In the genomic region with DNA sequence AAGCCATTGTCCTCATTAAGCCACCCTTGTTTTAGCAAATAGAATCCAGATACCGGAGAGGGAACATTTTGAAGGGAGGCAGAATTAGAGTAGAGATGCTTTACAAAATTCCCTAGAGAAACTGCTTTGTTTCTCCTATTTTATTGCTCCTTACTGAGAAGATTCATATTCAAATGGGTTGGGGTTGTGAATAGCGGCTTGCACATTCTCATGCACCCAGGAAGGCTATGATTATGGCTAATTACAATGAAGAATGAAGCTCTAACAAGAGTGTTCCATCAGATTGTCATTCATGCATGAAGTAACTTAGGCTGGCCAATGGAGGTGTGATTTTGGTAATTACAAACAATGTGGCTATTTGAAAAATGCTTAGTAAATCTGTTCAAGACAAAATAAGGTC, we compare ENCODE assay signal across 11 cellular contexts.
DNase-seq lines count a peak whose midpoint lies in the region; ATAC-seq, FAIRE-seq and TF ChIP-seq lines count a peak whose summit lies in the region.
"Had no signal": no experiment of that assay in that cellular context is flagged by ENCODE, and none has a peak within 500 bp of the region (broad histone marks: within the 10 kb centered on the region; RNA-seq: fewer than 3 reads in every experiment).

No MANE protein-coding gene starts in this region.

- no peak for DNase-seq in HCT116 (ENCODE audit: low read depth, low spot score)
- no peak for DNase-seq in astrocyte (ENCODE audit: low read depth)
- no peak for DNase-seq in right atrium auricular region (ENCODE audit: low spot score)
- no peak for DNase-seq in gastrocnemius medialis
- no peak for DNase-seq in NCI-H510A (lab: John Stamatoyannopoulos, UW)
- no peak for DNase-seq in T1000 (lab: John Stamatoyannopoulos, UW)

- TF ChIP-seq POLR2A in HCT116 (IDR thresholded peaks at IDR 0.05; ENCODE audit: borderline replicate concordance, extremely low read depth, insufficient read depth, insufficient read length) (no peak), gastrocnemius medialis (IDR thresholded peaks at IDR 0.05) (no peak)

- intact Hi-C loops in HCT116 (cut with micrococcal nuclease) (loop anchor here (5.0 kb wide), 1 partner anchor 1100 kb away; no protein-coding TSS in a partner anchor), gastrocnemius medialis (cut with DNase I; ENCODE audit: low total_unique reads) (no loop called here)

- H3K9me3 ChIP-seq in HCT116 (ENCODE audit: control insufficient read depth in 1 of 2, insufficient read depth in 1 of 2, low read depth in 1 of 2, low read length in 2 of 2), result no peaks in the 10 kb centered on the region; a peak in 1 of 4 replicates
- H3K9me3 ChIP-seq in astrocyte (ENCODE audit: insufficient read depth, low read depth, low read length), result no peaks in the 10 kb centered on the region
- H3K9me3 ChIP-seq in right atrium auricular region, result no peaks in the 10 kb centered on the region
- no peaks in the 10 kb centered on the region for H3K9me3 ChIP-seq in gastrocnemius medialis
- H3K9me3 ChIP-seq: vagina had no signal

- no peak for TF ChIP-seq CTCF in HCT116 (IDR thresholded peaks at IDR 0.05 in 2 of 3, conservative IDR thresholded peaks at IDR 0.05 in 1 of 3; ENCODE audit: borderline replicate concordance in 1 of 3, insufficient read depth in 1 of 3, low read depth in 2 of 3, low read length in 2 of 3)
- TF ChIP-seq CTCF in astrocyte (IDR thresholded peaks at IDR 0.05; ENCODE audit: insufficient read depth, low read depth, low read length), result no peak
- TF ChIP-seq CTCF in right atrium auricular region (IDR thresholded peaks at IDR 0.05), result no peak
- no peak for TF ChIP-seq CTCF in gastrocnemius medialis (IDR thresholded peaks at IDR 0.05 in 4 of 5, conservative IDR thresholded peaks at IDR 0.05 in 1 of 5)

- H3K27me3 ChIP-seq in HCT116 (ENCODE audit: insufficient read depth, low read length) (no peaks in the 10 kb centered on the region), astrocyte (ENCODE audit: insufficient read depth, low read length) (no peaks in the 10 kb centered on the region), right atrium auricular region (no peaks in the 10 kb centered on the region), gastrocnemius medialis (no peaks in the 10 kb centered on the region)
- H3K27me3 ChIP-seq: vagina had no signal

- no peaks in the 10 kb centered on the region for H3K9me2 ChIP-seq in HCT116 (ENCODE audit: insufficient read depth)

- no peaks in the 10 kb centered on the region for H3K36me3 Mint-ChIP-seq in astrocyte (ENCODE audit: low read depth, unreplicated experiment)
- H3K36me3 Mint-ChIP-seq: natural killer cell treated with Interleukin-12 subunit alpha and Interleukin-12 subunit beta and Interleukin-15 and Interleukin-18, amount 100 ng/mL, for 72 hours had no signal

- FAIRE-seq in astrocyte (lab: Jason Lieb, UNC), result peak; percentile 84

- H3K9ac ChIP-seq in HCT116 (ENCODE audit: low read length) (no peak overlapping the region), astrocyte (ENCODE audit: low read length) (peak overlapping the region; percentile 76)

- peak overlapping the region; percentile 83 for H3K27ac Mint-ChIP-seq in astrocyte (ENCODE audit: unreplicated experiment)
- H3K27ac Mint-ChIP-seq: natural killer cell treated with Interleukin-12 subunit alpha and Interleukin-12 subunit beta and Interleukin-15 and Interleukin-18, amount 100 ng/mL, for 72 hours; T-helper 2 cell treated with Interferon-gamma antibody and Interleukin-4, amounts not matched to agents 5 μg/mL and 100 μg/mL, for 36 hours had no signal

- H3K4me3 ChIP-seq in HCT116 (replicated peaks in 1 of 2; ENCODE audit: low read depth in 1 of 2, low read length in 2 of 2) (no peak overlapping the region), astrocyte (ENCODE audit: insufficient read depth, low read depth, low read length) (peak overlapping the region; percentile 39), right atrium auricular region (peak overlapping the region in 1 of 2 donors; percentile 31), gastrocnemius medialis (peak overlapping the region; percentile 34 to 51 (median 46))
- H3K4me3 ChIP-seq: vagina had no signal

- H3K4me1 Mint-ChIP-seq in astrocyte (ENCODE audit: low read depth, unreplicated experiment), result peaks cover 7% of the 10 kb centered on the region

- CTCF ChIA-PET in HCT116 (lab: Charles Lee), result no interaction called here

- in situ Hi-C loops in gastrocnemius medialis (cut with MboI; ENCODE audit: low sequenced_read_pairs in 4 of 4), result loop anchor here in 2 of 4 donors (25.0 kb wide), 1 partner anchor 555 kb away; the partner anchor contains the start of gene QKI (in 2 of the 2)

- H3K27me3 Mint-ChIP-seq in astrocyte (ENCODE audit: low read depth, unreplicated experiment), result no peaks in the 10 kb centered on the region

- no peaks in the 10 kb centered on the region for H3K9me3 Mint-ChIP-seq in astrocyte (ENCODE audit: unreplicated experiment)
- H3K9me3 Mint-ChIP-seq: natural killer cell treated with Interleukin-12 subunit alpha and Interleukin-12 subunit beta and Interleukin-15 and Interleukin-18, amount 100 ng/mL, for 72 hours had no signal

- H3K36me3 ChIP-seq in HCT116 (ENCODE audit: control insufficient read depth in 1 of 2, insufficient read depth in 2 of 2, low read length in 2 of 2), result no peaks in the 10 kb centered on the region
- H3K36me3 ChIP-seq in astrocyte (ENCODE audit: insufficient read depth, low read length), result no peaks in the 10 kb centered on the region
- no peaks in the 10 kb centered on the region for H3K36me3 ChIP-seq in right atrium auricular region
- no peaks in the 10 kb centered on the region for H3K36me3 ChIP-seq in gastrocnemius medialis
- H3K36me3 ChIP-seq: vagina had no signal

- peak overlapping the region; percentile 33; the same call in 1 of the 2 replicates for H3K4me2 ChIP-seq in HCT116 (ENCODE audit: low read length)
- peak overlapping the region; percentile 84 for H3K4me2 ChIP-seq in astrocyte (ENCODE audit: low read length)

- H3K27ac ChIP-seq in HCT116 (ENCODE audit: low read depth, low read length), result no peak overlapping the region
- peak overlapping the region; percentile 58 for H3K27ac ChIP-seq in astrocyte (ENCODE audit: low read depth, low read length)
- H3K27ac ChIP-seq in right atrium auricular region, result peak overlapping the region; percentile 36 to 46
- H3K27ac ChIP-seq in gastrocnemius medialis, result peak overlapping the region; percentile 60 to 72 (median 68)
- H3K27ac ChIP-seq: vagina had no signal

- POLR2A ChIA-PET in HCT116 (lab: Charles Lee), result no interaction called here

- H3K4me3 Mint-ChIP-seq in astrocyte (ENCODE audit: unreplicated experiment), result peak overlapping the region; percentile 75
- H3K4me3 Mint-ChIP-seq: natural killer cell treated with Interleukin-12 subunit alpha and Interleukin-12 subunit beta and Interleukin-15 and Interleukin-18, amount 100 ng/mL, for 72 hours; T-helper 2 cell treated with Interferon-gamma antibody and Interleukin-4, amounts not matched to agents 5 μg/mL and 100 μg/mL, for 36 hours had no signal

- H2AFZ ChIP-seq in HCT116 (ENCODE audit: low read depth, low read length, poor library complexity, severe bottlenecking) (peak overlapping the region; percentile 80), astrocyte (ENCODE audit: low read depth, low read length) (peak overlapping the region; percentile 82)

- no peak for TF ChIP-seq RAD21 in HCT116 (IDR thresholded peaks at IDR 0.05; ENCODE audit: low read depth)

- ATAC-seq in HCT116, result no peak
- no peak for ATAC-seq in gastrocnemius medialis
- ATAC-seq in GM18517 (IDR thresholded peaks at IDR 0.05; ENCODE audit: unreplicated experiment), result no peak
- ATAC-seq in HG03571 (IDR thresholded peaks at IDR 0.05; ENCODE audit: unreplicated experiment), result no peak
- ATAC-seq: natural killer cell treated with Interleukin-12 subunit alpha and Interleukin-12 subunit beta and Interleukin-15 and Interleukin-18, amount 100 ng/mL, for 72 hours had no signal

- H3K79me2 ChIP-seq in HCT116 (ENCODE audit: insufficient read depth, low read length) (no peaks in the 10 kb centered on the region), astrocyte (ENCODE audit: insufficient read depth, low read length) (no peaks in the 10 kb centered on the region)

- RAD21 ChIA-PET in HCT116 (lab: Charles Lee; ENCODE audit: low non-redundant PET in 1 of 2, low total read pairs in 2 of 2, uncharacterized antibody in 2 of 2, unreplicated experiment in 2 of 2), result no interaction called here

- no peaks in the 10 kb centered on the region for H4K20me1 ChIP-seq in HCT116 (ENCODE audit: insufficient read depth)
- no peaks in the 10 kb centered on the region for H4K20me1 ChIP-seq in astrocyte (ENCODE audit: insufficient read depth, low read length)

- H3K4me1 ChIP-seq in HCT116 (ENCODE audit: control insufficient read depth in 1 of 2, insufficient read depth in 2 of 2, low read length in 2 of 2) (peaks cover 0 to 8% of the 10 kb centered on the region in 2 experiments; a peak in 1 of 4 replicates), astrocyte (ENCODE audit: insufficient read depth, low read length) (peaks cover 5% of the 10 kb centered on the region), right atrium auricular region (peaks cover 0 to 4% of the 10 kb centered on the region in 2 donors), gastrocnemius medialis (peaks cover 0 to 4% of the 10 kb centered on the region in 2 donors)
- H3K4me1 ChIP-seq: vagina had no signal

- BruUV-seq in HCT116 (replicated peaks; lab: Mats Ljungman, UMichigan), result no TSS peak

TF ChIP-seq in HCT116, 20 proteins besides CTCF, POLR2A, EP300 and RAD21 (continues in another document):
- no peak for TF ChIP-seq ZFX (IDR thresholded peaks at IDR 0.05)
- no peak for TF ChIP-seq MAX (IDR thresholded peaks at IDR 0.05)
- TF ChIP-seq EZH2phosphoT487 (IDR thresholded peaks at IDR 0.05; ENCODE audit: borderline replicate concordance), result no peak

Comparison
In these comparisons a context has a peak if more than half of its experiments do, and no peak if none do; other contexts are left out.
1. H3K4me3 ChIP-seq: peak in astrocyte (single experiment) and gastrocnemius medialis (4 of 4); none in HCT116 (0 of 2).